ENCODE assay signal across 8 cellular contexts in the genomic region with DNA sequence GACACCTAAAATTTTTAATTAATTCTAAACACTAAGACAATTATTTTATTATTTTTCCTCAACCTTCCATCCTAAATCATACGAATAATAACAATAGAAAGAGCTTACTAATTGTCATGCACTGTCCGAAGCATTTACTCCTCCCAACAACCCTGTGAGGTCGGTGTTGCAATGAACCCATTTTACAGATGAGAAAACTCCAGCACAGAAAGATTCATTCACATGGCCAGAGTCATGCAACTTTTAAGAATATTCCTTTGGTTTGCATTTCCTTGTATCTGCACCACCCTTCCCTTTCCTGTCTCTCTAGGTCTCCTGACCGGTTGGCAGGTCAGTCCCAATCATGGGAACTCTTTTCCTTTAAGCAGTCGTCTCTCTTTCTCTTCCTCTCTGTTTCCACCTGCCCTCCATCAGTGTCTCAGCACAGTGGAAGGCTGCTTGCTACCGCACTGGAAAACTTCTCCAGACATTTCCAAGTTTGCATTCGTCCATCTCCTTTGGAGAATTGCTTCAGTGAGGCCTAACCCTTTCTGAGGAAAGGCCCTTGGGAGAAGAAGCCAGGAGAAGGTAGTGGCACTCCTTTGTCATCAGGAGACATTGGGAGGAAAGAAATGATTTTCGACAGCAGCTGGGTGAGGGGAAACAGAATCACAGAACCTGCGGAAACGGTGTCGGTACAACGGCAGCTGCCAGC. TPM values are rescaled to one million over a fixed set of nuclear protein-coding genes. Genes with fewer than 3 reads are reported as not detected.
DNase-seq lines count a peak whose midpoint lies in the region; ATAC-seq lines count a peak whose summit lies in the region.

No MANE protein-coding gene starts in this region.

- H3K4me3 Mint-ChIP-seq in naive thymus-derived CD8-positive, alpha-beta T cell = peak overlapping the region; percentile 95 to 99 (median 97)

- H3K27me3 ChIP-seq in right cardiac atrium (ENCODE audit: control insufficient read depth, insufficient read depth) = no peaks in the 10 kb centered on the region

- H3K27ac Mint-ChIP-seq in naive thymus-derived CD8-positive, alpha-beta T cell = peak overlapping the region; percentile 93 to 98 (median 97)

- intact Hi-C loops in right cardiac atrium (cut with DNase I) (loop anchor here in 3 of 4 donors (5.0 to 10.0 kb wide), 3 partner anchors 122 to 514 kb away; no protein-coding TSS in a partner anchor), Right ventricle myocardium inferior (cut with DNase I) (loop anchor here (5.0 to 10.0 kb wide), 3 partner anchors 189 to 682 kb away; partner anchors contain the start of gene TCEANC)

- H3K27ac ChIP-seq in right cardiac atrium (ENCODE audit: low read length) (peak overlapping the region; percentile 95), caudate nucleus (ENCODE audit: low read depth, low read length) (peak overlapping the region; percentile 70)

- H3K9me3 Mint-ChIP-seq in naive thymus-derived CD8-positive, alpha-beta T cell = peaks cover 0 to 21% (median 0%) of the 10 kb centered on the region in 9 donors

- 50% methylated on average over 12 of the region's 12 CpGs for WGBS in right cardiac atrium

- ATAC-seq in right cardiac atrium = no peak
- no peak for ATAC-seq in Right ventricle myocardium inferior
- no peak for ATAC-seq in naive thymus-derived CD8-positive, alpha-beta T cell
- ATAC-seq in GM21576 (IDR thresholded peaks at IDR 0.05; ENCODE audit: unreplicated experiment) = no peak

- peak overlapping the region; percentile 60 for H3K4me3 ChIP-seq in right cardiac atrium (ENCODE audit: low read length)

- H3K4me1 ChIP-seq in right cardiac atrium (ENCODE audit: control insufficient read depth, insufficient read depth, low read length) = no peaks in the 10 kb centered on the region

- peaks cover 8 to 49% (median 28%) of the 10 kb centered on the region in 4 donors for H3K4me1 Mint-ChIP-seq in naive thymus-derived CD8-positive, alpha-beta T cell

- no peaks in the 10 kb centered on the region for H3K27me3 Mint-ChIP-seq in naive thymus-derived CD8-positive, alpha-beta T cell

- DNase-seq in right cardiac atrium (no peak), Right ventricle myocardium inferior (ENCODE audit: missing footprints) (no peak), caudate nucleus (lab: John Stamatoyannopoulos, UW) (no peak), HuH-7.5 (ENCODE audit: low spot score) (no peak), islet precursor cell (no peak), RPMI8226 (no peak)
- no peak for DNase-seq in naive thymus-derived CD8-positive, alpha-beta T cell

- H3K9me3 ChIP-seq in right cardiac atrium (ENCODE audit: control insufficient read depth, low read length) = no peaks in the 10 kb centered on the region

- peaks cover 28 to 46% (median 31%) of the 10 kb centered on the region in 3 donors for H3K36me3 Mint-ChIP-seq in naive thymus-derived CD8-positive, alpha-beta T cell

- POLR2A ChIA-PET in naive thymus-derived CD8-positive, alpha-beta T cell (lab: Charles Lee) = interaction anchor here (1.1 to 24.3 kb wide), 12 partner anchors 8 to 761 kb away, joined by 3 to 1336 read pairs (median 36); partner anchors contain the start of genes OFD1 and TRAPPC2

RNA-seq across cellular contexts. Expression of gene TMSB4X, which starts 1.9 kb away (rescaled TPM):
- total RNA-seq in right cardiac atrium (1,000 to 10,000 TPM; 1,054 to 1,542 (median 1,304) TPM), Right ventricle myocardium inferior (1,134 TPM)
- polyA plus RNA-seq in right cardiac atrium = 2,718 TPM
- 1,000 to 10,000 TPM; 4,350 to 4,478 TPM for total RNA-seq in naive thymus-derived CD8-positive, alpha-beta T cell
- polyA plus RNA-seq in naive thymus-derived CD8-positive, alpha-beta T cell = over 10,000 TPM; 23,903 to 30,039 (median 28,786) TPM
